In genomic region chr10:124639206-124639605, GRCh38 we compare ENCODE assay signal across 1 cellular context.
TF ChIP-seq lines count a peak whose summit lies in the region.

No MANE protein-coding gene starts in this region.

TF ChIP-seq in GM23338, 12 proteins besides CTCF, POLR2A, EP300 and RAD21:
- TF ChIP-seq CREB1 (CRISPR knock-in tag; IDR thresholded peaks at IDR 0.05; ENCODE audit: low read depth) (no peak), POLR2AphosphoS5 (IDR thresholded peaks at IDR 0.05; ENCODE audit: low read depth) (no peak), EZH2phosphoT487 (IDR thresholded peaks at IDR 0.05; ENCODE audit: unreplicated experiment) (no peak), STAT1 (IDR thresholded peaks at IDR 0.05; ENCODE audit: unreplicated experiment) (no peak), REST (IDR thresholded peaks at IDR 0.05; ENCODE audit: unreplicated experiment) (no peak)
